In the genomic region with DNA sequence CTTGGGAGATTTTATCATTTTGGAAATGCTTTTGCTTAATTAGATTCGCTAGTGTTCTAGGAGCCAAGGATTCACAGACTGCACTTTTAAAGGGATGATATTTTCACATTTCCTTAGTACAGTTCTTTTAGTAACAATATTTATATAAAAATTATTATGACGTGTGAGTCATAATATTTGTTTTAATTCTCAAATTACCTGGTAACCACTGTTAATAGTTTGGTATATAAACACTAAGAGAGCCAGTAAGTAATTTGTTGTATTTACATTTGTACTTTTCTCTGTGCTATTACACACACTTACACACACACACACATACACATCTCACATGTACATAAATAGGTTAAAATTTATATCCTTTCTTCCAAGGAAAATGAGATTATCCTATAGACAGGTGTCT, we compare ENCODE assay signal across 24 cellular contexts.
"Had no signal": no experiment of that assay in that cellular context is flagged by ENCODE, and none has a peak within 500 bp of the region (broad histone marks: within the 10 kb centered on the region; RNA-seq: fewer than 3 reads in every experiment).

No MANE protein-coding gene starts in this region.

- H3K4me3 ChIP-seq: gastroesophageal sphincter, hepatocyte, thoracic aorta, upper lobe of left lung, vagina had no signal

- H3K36me3 ChIP-seq: gastroesophageal sphincter, neutrophil, thoracic aorta, upper lobe of left lung, vagina had no signal

- FAIRE-seq: endothelial cell of umbilical vein, kidney, small intestine had no signal

- DNase-seq: activated B cell treated with CpG ODN at 0.5 μM for 24 hours; activated CD4-positive, alpha-beta T cell treated with anti-CD3 and anti-CD28 coated beads, Interleukin-2, amount 50 U/mL, for 1 hour; activated CD8-positive, alpha-beta T cell treated with anti-CD3 and anti-CD28 coated beads for 36 hours; activated naive CD8-positive, alpha-beta T cell treated with anti-CD3 and anti-CD28 coated beads, Interleukin-2, amount 50 U/mL, for 24 hours; activated T-cell treated with anti-CD3 and anti-CD28 coated beads, Interleukin-2, amount 50 U/mL, for 48 hours; amygdala; caudate nucleus; kidney; left colon; naive B cell; nephron progenitor cell; retina; small intestine; stimulated activated CD4-positive, alpha-beta T cell treated with anti-CD3 and anti-CD28 coated beads, Interleukin-4, amount 100 ng/mL, for 24 hours; T-helper 9 cell; upper lobe of left lung had no signal

- H3K27me3 ChIP-seq: gastroesophageal sphincter, hepatocyte, upper lobe of left lung, vagina had no signal

- H3K27ac ChIP-seq: gastroesophageal sphincter, hepatocyte, neutrophil, thoracic aorta, upper lobe of left lung, vagina had no signal

- ATAC-seq: activated CD8-positive, alpha-beta T cell treated with anti-CD3 and anti-CD28 coated beads for 36 hours; activated naive CD8-positive, alpha-beta T cell treated with anti-CD3 and anti-CD28 coated beads, Interleukin-2, amount 50 U/mL, for 24 hours; gastroesophageal sphincter; left colon; sciatic nerve; stimulated activated effector memory CD8-positive, alpha-beta T cell treated with anti-CD3 and anti-CD28 coated beads, Interleukin-12 subunit alpha, Interleukin-12 subunit beta, amount 100 ng/mL, for 72 hours had no signal

- H3K4me1 ChIP-seq: upper lobe of left lung, vagina had no signal

- H3K9me3 ChIP-seq: gastroesophageal sphincter, neutrophil, thoracic aorta, upper lobe of left lung, vagina had no signal

- H2AFZ ChIP-seq: hepatocyte had no signal
